8 cellular contexts compared by ENCODE assay signal in the genomic region with DNA sequence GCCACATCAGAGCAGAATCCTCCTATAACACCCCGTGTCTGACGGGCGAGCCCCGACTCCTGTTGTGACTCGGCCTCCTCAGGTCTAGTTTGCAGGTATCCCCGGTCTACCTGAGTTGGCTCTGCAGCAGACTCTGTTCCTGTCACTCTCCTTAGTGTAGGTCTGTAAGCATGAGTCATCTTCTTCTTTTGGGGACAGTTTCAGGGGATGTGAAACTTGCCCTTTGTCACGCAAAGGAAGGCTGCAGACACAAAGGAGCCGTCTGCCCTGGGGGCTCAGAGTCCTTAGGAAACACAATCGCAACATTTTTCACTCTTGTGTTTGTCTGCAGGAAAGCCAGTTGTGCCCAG.
DNase-seq lines count a peak whose midpoint lies in the region; ATAC-seq, FAIRE-seq and TF ChIP-seq lines count a peak whose summit lies in the region.

No MANE protein-coding gene starts in this region.

- H3K27me3 Mint-ChIP-seq in activated naive CD4-positive, alpha-beta T cell treated with anti-CD3 and anti-CD28 coated beads, Interleukin-2, amount 10 ng/mL, durations not matched to agents 7 days and 5 days = no peaks in the 10 kb centered on the region

- H3K4me1 ChIP-seq in HUES64 (ENCODE audit: insufficient read depth, low read length) = peaks cover 22% of the 10 kb centered on the region

- peak; percentile 94 for ATAC-seq in GM21723 (IDR thresholded peaks at IDR 0.05; ENCODE audit: unreplicated experiment)

- TF ChIP-seq POLR2A in GM12891 (IDR thresholded peaks at IDR 0.05; ENCODE audit: low read depth, low read length) = 0 out of 2 replicates have a peak, but pooled peaks have one; percentile 18

- WGBS in HUES64 = 3% methylated on average over 9 of the region's 9 CpGs

- H3K9me3 ChIP-seq in HUES64 (ENCODE audit: insufficient read depth, low read depth, low read length) (no peaks in the 10 kb centered on the region), MG63 (no peaks in the 10 kb centered on the region)

- peak overlapping the region; percentile 25; the same call in 1 of the 2 replicates for H3K27ac ChIP-seq in HUES64 (ENCODE audit: low read depth, low read length)

- H3K27me3 ChIP-seq in HUES64 (ENCODE audit: insufficient read depth, low read length) (peaks cover 68% of the 10 kb centered on the region), MG63 (no peaks in the 10 kb centered on the region)

- 0 out of 2 replicates have a peak overlapping the region, but pooled peaks have one; percentile 8 for H3K4me3 ChIP-seq in HUES64 (ENCODE audit: low read length)
- H3K4me3 ChIP-seq in MG63 = no peak overlapping the region

- DNase-seq in GM12891 (ENCODE audit: insufficient read length, low spot score) (no peak), GM03348 (ENCODE audit: low spot score) (no peak), G401 (ENCODE audit: low spot score) (no peak), MG63 (no peak)
- DNase-seq in activated naive CD4-positive, alpha-beta T cell treated with anti-CD3 and anti-CD28 coated beads, Interleukin-2, amount 10 ng/mL, durations not matched to agents 7 days and 5 days = peak; percentile 59
- peak; percentile 38 for DNase-seq in stimulated activated CD4-positive, alpha-beta T cell treated with anti-CD3 and anti-CD28 coated beads, Interleukin-12 subunit alpha, Interleukin-12 subunit beta, amount 100 ng/mL, for 4 hours

- FAIRE-seq in GM12891 (lab: Jason Lieb, UNC) = no peak

- H3K9ac ChIP-seq in HUES64 (ENCODE audit: low read depth, low read length) = no peak overlapping the region

- CTCF ChIA-PET in activated naive CD4-positive, alpha-beta T cell treated with anti-CD3 and anti-CD28 coated beads, Interleukin-2, amount 10 ng/mL, durations not matched to agents 7 days and 5 days (lab: Charles Lee) = no interaction called here

- H3K36me3 ChIP-seq in HUES64 (ENCODE audit: insufficient read depth, low read length) (no peaks in the 10 kb centered on the region), MG63 (peaks cover 80% of the 10 kb centered on the region)

- peaks cover 44% of the 10 kb centered on the region for H3K4me1 Mint-ChIP-seq in activated naive CD4-positive, alpha-beta T cell treated with anti-CD3 and anti-CD28 coated beads, Interleukin-2, amount 10 ng/mL, durations not matched to agents 7 days and 5 days

- H3K36me3 Mint-ChIP-seq in activated naive CD4-positive, alpha-beta T cell treated with anti-CD3 and anti-CD28 coated beads, Interleukin-2, amount 10 ng/mL, durations not matched to agents 7 days and 5 days = peaks cover 60% of the 10 kb centered on the region

- H3K27ac Mint-ChIP-seq in activated naive CD4-positive, alpha-beta T cell treated with anti-CD3 and anti-CD28 coated beads, Interleukin-2, amount 10 ng/mL, durations not matched to agents 7 days and 5 days = peak overlapping the region; percentile 49

- in situ Hi-C loops in G401 (cut with HindIII; ENCODE audit: low sequenced_read_pairs) = no loop called here

- no peaks in the 10 kb centered on the region for H3K9me3 Mint-ChIP-seq in activated naive CD4-positive, alpha-beta T cell treated with anti-CD3 and anti-CD28 coated beads, Interleukin-2, amount 10 ng/mL, durations not matched to agents 7 days and 5 days

- no peak overlapping the region for H3K4me3 Mint-ChIP-seq in activated naive CD4-positive, alpha-beta T cell treated with anti-CD3 and anti-CD28 coated beads, Interleukin-2, amount 10 ng/mL, durations not matched to agents 7 days and 5 days

TF ChIP-seq in GM12891, 5 proteins besides CTCF, POLR2A, EP300 and RAD21:
- peak; percentile 98 for TF ChIP-seq SPI1 (IDR thresholded peaks at IDR 0.05; ENCODE audit: low read depth, low read length)
- TF ChIP-seq TAF1 (IDR thresholded peaks at IDR 0.05; ENCODE audit: low read depth, low read length) = no peak
- TF ChIP-seq POLR2AphosphoS5 (IDR thresholded peaks at IDR 0.05; ENCODE audit: low read depth, low read length) = peak; percentile 8; the same call in 1 of the 2 replicates

Comparison
In these comparisons a context has a peak if more than half of its experiments do, and no peak if none do; other contexts are left out.
1. DNase-seq: peak in activated naive CD4-positive, alpha-beta T cell treated with anti-CD3 and anti-CD28 coated beads, Interleukin-2, amount 10 ng/mL, durations not matched to agents 7 days and 5 days (single experiment) and stimulated activated CD4-positive, alpha-beta T cell treated with anti-CD3 and anti-CD28 coated beads, Interleukin-12 subunit alpha, Interleukin-12 subunit beta, amount 100 ng/mL, for 4 hours (single experiment); none in GM12891 (single experiment), GM03348 (single experiment), G401 (single experiment) and MG63 (single experiment).